In the genomic region with DNA sequence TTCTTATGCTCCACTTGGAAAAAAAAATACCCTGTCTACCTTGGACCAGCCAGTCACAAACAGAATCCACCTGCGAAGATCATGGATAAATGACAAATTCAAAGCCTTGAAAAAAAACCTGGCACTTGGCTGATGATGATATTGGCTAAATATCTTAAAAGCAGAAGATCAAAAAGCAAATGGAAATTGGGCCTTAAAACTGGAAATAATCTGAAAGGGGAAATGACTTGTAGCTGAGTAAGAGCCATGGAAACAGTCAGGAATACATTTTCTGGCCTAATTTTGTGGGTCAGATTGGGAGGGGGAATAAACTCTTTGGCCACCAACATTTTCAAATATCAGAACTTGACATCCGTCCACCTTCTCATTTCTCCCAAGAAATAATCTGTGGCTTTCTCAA, we compare ENCODE assay signal across 27 cellular contexts. TPM values are rescaled to one million over a fixed set of nuclear protein-coding genes. Genes with fewer than 3 reads are reported as not detected.
"Had no signal": no experiment of that assay in that cellular context is flagged by ENCODE, and none has a peak within 500 bp of the region (broad histone marks: within the 10 kb centered on the region; RNA-seq: fewer than 3 reads in every experiment).

No MANE protein-coding gene starts in this region.

- H3K9me3 ChIP-seq: ascending aorta had no signal

- H3K9me3 Mint-ChIP-seq: activated CD4-positive, alpha-beta memory T cell treated with anti-CD3 and anti-CD28 coated beads for 36 hours; activated naive CD4-positive, alpha-beta T cell treated with anti-CD3 and anti-CD28 coated beads, Interleukin-2, amount 50 U/mL, for 72 hours; activated naive CD8-positive, alpha-beta T cell treated with anti-CD3 and anti-CD28 coated beads, Interleukin-2, amount 50 U/mL, for 24 hours; activated T-cell treated with anti-CD3 and anti-CD28 coated beads, Interleukin-2, amount 50 U/mL, for 4 hours; T-cell had no signal

- H3K4me2 ChIP-seq: KMS-11 had no signal

- H3K36me3 Mint-ChIP-seq: activated CD4-positive, alpha-beta memory T cell treated with anti-CD3 and anti-CD28 coated beads for 36 hours; activated naive CD4-positive, alpha-beta T cell treated with anti-CD3 and anti-CD28 coated beads, Interleukin-2, amount 50 U/mL, for 72 hours; T-cell had no signal

- FAIRE-seq: TTC549 had no signal

- H3K36me3 ChIP-seq: ascending aorta, brain microvascular endothelial cell, cardiac muscle cell had no signal

- H3K4me1 ChIP-seq: ascending aorta had no signal

- H3K4me3 Mint-ChIP-seq: activated CD4-positive, alpha-beta T cell treated with anti-CD3 and anti-CD28 coated beads, Interleukin-2, amount 10 ng/mL, durations not matched to agents 7 days and 5 days; activated naive CD8-positive, alpha-beta T cell treated with anti-CD3 and anti-CD28 coated beads, Interleukin-2, amount 50 U/mL, for 24 hours; activated T-cell treated with anti-CD3 and anti-CD28 coated beads, Interleukin-2, amount 50 U/mL, for 4 hours had no signal

- H3K27me3 ChIP-seq: ascending aorta, brain microvascular endothelial cell had no signal

- H3K27ac ChIP-seq: ascending aorta, brain microvascular endothelial cell, cardiac muscle cell, KMS-11, SK-N-MC, VCaP had no signal

- ATAC-seq: activated naive CD4-positive, alpha-beta T cell treated with anti-CD3 and anti-CD28 coated beads, Interleukin-2, amount 50 U/mL, for 72 hours; activated naive CD8-positive, alpha-beta T cell treated with anti-CD3 and anti-CD28 coated beads, Interleukin-2, amount 50 U/mL, for 24 hours; activated T-cell treated with anti-CD3 and anti-CD28 coated beads, Interleukin-2, amount 50 U/mL, for 4 hours; Right ventricle myocardium inferior; T-cell had no signal

- DNase-seq: activated CD4-positive, alpha-beta memory T cell treated with anti-CD3 and anti-CD28 coated beads for 36 hours; activated CD4-positive, alpha-beta T cell treated with anti-CD3 and anti-CD28 coated beads, Interleukin-2, amount 10 ng/mL, durations not matched to agents 7 days and 5 days; activated CD4-positive, CD25-positive, alpha-beta regulatory T cell; activated CD8-positive, alpha-beta memory T cell treated with anti-CD3 and anti-CD28 coated beads for 24 hours; activated effector memory CD4-positive, alpha-beta T cell treated with anti-CD3 and anti-CD28 coated beads, Interleukin-2, amount 50 U/mL, for 16 hours; activated naive CD4-positive, alpha-beta T cell treated with Interleukin-2 at 50 U/mL for 16 hours; activated naive CD8-positive, alpha-beta T cell treated with anti-CD3 and anti-CD28 coated beads, Interleukin-2, amount 50 U/mL, for 24 hours; activated T-cell treated with anti-CD3 and anti-CD28 coated beads, Interleukin-2, amount 50 U/mL, for 4 hours; amniotic stem cell; brain microvascular endothelial cell; NCI-H1105 treated with DMSO at 0.1 percent for 48 hours; NCI-H146; NCI-H187 treated with DMSO at 0.1 percent for 48 hours; NCI-H2081 treated with DMSO at 0.1 percent for 48 hours; RPMI8226; T-cell; T-helper 2 cell; T1000 had no signal

- H3K9ac ChIP-seq: KMS-11 had no signal

- H3K27ac Mint-ChIP-seq: activated CD4-positive, alpha-beta memory T cell treated with anti-CD3 and anti-CD28 coated beads for 36 hours; activated CD4-positive, alpha-beta T cell treated with anti-CD3 and anti-CD28 coated beads, Interleukin-2, amount 10 ng/mL, durations not matched to agents 7 days and 5 days; activated naive CD4-positive, alpha-beta T cell treated with anti-CD3 and anti-CD28 coated beads, Interleukin-2, amount 50 U/mL, for 72 hours; activated naive CD8-positive, alpha-beta T cell treated with anti-CD3 and anti-CD28 coated beads, Interleukin-2, amount 50 U/mL, for 24 hours; T-cell had no signal

- H3K4me3 ChIP-seq: ascending aorta, cardiac muscle cell, SK-N-MC had no signal

RNA-seq across cellular contexts. Expression of a gene that starts 1.5 kb away (rescaled TPM):
- total RNA-seq: activated CD4-positive, alpha-beta memory T cell treated with anti-CD3 and anti-CD28 coated beads for 36 hours; activated CD4-positive, alpha-beta T cell treated with anti-CD3 and anti-CD28 coated beads, Interleukin-2, amount 10 ng/mL, durations not matched to agents 7 days and 5 days; activated naive CD4-positive, alpha-beta T cell treated with anti-CD3 and anti-CD28 coated beads, Interleukin-2, amount 50 U/mL, for 72 hours; activated T-cell treated with anti-CD3 and anti-CD28 coated beads, Interleukin-2, amount 50 U/mL, for 4 hours; ascending aorta; cardiac muscle cell; MCF 10A; Right ventricle myocardium inferior; T-cell had no signal
- polyA plus RNA-seq: cardiac muscle cell had no signal
